Comparison of ENCODE assay signal across 2 cellular contexts in genomic region chr12:42364692-42365091, GRCh38.
TF ChIP-seq lines count a peak whose summit lies in the region.

No MANE protein-coding gene starts in this region.

TF ChIP-seq in HepG2, 621 proteins besides CTCF, POLR2A, EP300 and RAD21:
- TF ChIP-seq ZNF619 (CRISPR knock-in tag; IDR thresholded peaks at IDR 0.05), result no peak
- TF ChIP-seq BCL6 (CRISPR knock-in tag; IDR thresholded peaks at IDR 0.05), result peak; percentile 50

TF ChIP-seq in K562, 482 proteins besides CTCF, POLR2A, EP300 and RAD21:
- TF ChIP-seq ESRRB (CRISPR knock-in tag; IDR thresholded peaks at IDR 0.05; ENCODE audit: borderline replicate concordance) (no peak), L3MBTL2 (IDR thresholded peaks at IDR 0.05) (0 out of 2 replicates have a peak, but pooled peaks have one; percentile 13), ZNF124 (CRISPR knock-in tag; IDR thresholded peaks at IDR 0.05) (no peak), NFYB (IDR thresholded peaks at IDR 0.05; ENCODE audit: extremely low read depth, insufficient read length) (no peak), PHB2 (IDR thresholded peaks at IDR 0.05; ENCODE audit: low read depth) (no peak), CBFA2T3 (IDR thresholded peaks at IDR 0.05) (peak; percentile 23; the same call in 1 of the 2 replicates), ZFP30 (CRISPR knock-in tag; IDR thresholded peaks at IDR 0.05; ENCODE audit: borderline replicate concordance) (no peak), SOX6 (IDR thresholded peaks at IDR 0.05) (peak; percentile 17; the same call in 1 of the 2 replicates), BHLHE40 (IDR thresholded peaks at IDR 0.05; ENCODE audit: low read length) (peak; percentile 33; the same call in 1 of the 2 replicates), EGR1 (conservative IDR thresholded peaks at IDR 0.05) (peak; percentile 88), POLR2B (IDR thresholded peaks at IDR 0.05; ENCODE audit: low read depth, partially characterized antibody) (peak; percentile 7), ZNF253 (CRISPR knock-in tag; conservative IDR thresholded peaks at IDR 0.05) (no peak), SMC3 (conservative IDR thresholded peaks at IDR 0.05; ENCODE audit: insufficient read depth, low read depth, low read length) (0 out of 2 replicates have a peak, but pooled peaks have one; percentile 11)
- TF ChIP-seq, protein P1, sequence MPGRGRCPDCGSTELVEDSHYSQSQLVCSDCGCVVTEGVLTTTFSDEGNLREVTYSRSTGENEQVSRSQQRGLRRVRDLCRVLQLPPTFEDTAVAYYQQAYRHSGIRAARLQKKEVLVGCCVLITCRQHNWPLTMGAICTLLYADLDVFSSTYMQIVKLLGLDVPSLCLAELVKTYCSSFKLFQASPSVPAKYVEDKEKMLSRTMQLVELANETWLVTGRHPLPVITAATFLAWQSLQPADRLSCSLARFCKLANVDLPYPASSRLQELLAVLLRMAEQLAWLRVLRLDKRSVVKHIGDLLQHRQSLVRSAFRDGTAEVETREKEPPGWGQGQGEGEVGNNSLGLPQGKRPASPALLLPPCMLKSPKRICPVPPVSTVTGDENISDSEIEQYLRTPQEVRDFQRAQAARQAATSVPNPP (IDR thresholded peaks at IDR 0.05; ENCODE audit: borderline replicate concordance, insufficient read depth, insufficient read length), result no peak
- TF ChIP-seq, protein P2, sequence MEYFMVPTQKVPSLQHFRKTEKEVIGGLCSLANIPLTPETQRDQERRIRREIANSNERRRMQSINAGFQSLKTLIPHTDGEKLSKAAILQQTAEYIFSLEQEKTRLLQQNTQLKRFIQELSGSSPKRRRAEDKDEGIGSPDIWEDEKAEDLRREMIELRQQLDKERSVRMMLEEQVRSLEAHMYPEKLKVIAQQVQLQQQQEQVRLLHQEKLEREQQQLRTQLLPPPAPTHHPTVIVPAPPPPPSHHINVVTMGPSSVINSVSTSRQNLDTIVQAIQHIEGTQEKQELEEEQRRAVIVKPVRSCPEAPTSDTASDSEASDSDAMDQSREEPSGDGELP (CRISPR knock-in tag; IDR thresholded peaks at IDR 0.05; ENCODE audit: borderline replicate concordance), result 0 out of 2 replicates have a peak, but pooled peaks have one; percentile 20
